ENCODE assay signal across 1 cellular context in the genomic region with DNA sequence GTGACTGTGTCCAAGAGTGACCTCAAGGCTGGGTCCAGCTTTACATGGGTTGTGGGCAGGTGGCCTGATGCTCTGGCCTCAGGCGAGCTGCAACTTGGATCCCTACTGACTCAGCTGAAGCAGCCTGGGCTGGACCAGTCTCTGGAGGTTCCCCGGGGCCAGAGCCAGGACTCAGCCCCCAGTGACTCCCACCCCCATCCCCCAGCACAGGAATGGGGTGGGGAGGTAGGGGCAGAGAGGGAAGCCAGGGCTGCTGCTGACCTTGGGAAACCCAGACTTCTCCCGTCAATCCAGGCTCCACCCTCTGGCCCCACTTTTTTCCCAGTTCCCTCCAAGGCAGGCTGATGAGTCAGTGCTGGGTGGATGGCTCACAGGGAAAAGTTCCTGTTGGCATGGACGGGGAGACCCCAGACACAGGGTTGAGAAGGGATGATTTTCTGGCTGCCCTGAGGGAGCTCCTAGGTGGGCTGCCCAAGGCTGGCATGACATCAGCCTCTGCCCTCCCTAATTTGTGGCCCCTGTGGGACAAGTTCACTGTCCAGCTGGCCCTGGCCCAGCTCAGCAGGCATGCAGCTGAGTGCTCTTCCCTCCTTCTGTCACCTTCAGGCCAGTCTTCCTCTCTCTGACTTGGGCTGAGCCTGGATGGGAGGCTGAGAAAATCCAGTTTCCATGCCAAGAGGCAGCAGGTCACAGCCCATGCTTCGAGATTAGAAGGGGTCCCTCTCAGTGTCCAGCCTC.
TF ChIP-seq lines count a peak whose summit lies in the region.

No MANE protein-coding gene starts in this region.

TF ChIP-seq in K562, 482 proteins besides CTCF, POLR2A, EP300 and RAD21 (continued from another document):
- no peak for TF ChIP-seq MLX (CRISPR knock-in tag; conservative IDR thresholded peaks at IDR 0.05)
- no peak for TF ChIP-seq CHD4 (IDR thresholded peaks at IDR 0.05; ENCODE audit: insufficient read depth, insufficient replicate concordance, low read depth, low read length, poor library complexity, severe bottlenecking)
- peak; percentile 74 for TF ChIP-seq FOSL1 (tag; conservative IDR thresholded peaks at IDR 0.05)
- TF ChIP-seq E2F1 (CRISPR knock-in tag; IDR thresholded peaks at IDR 0.05), result no peak
- TF ChIP-seq TCF3 (CRISPR knock-in tag; IDR thresholded peaks at IDR 0.05), result 0 out of 2 replicates have a peak, but pooled peaks have one; percentile 7
- no peak for TF ChIP-seq FOXJ2 (tag; IDR thresholded peaks at IDR 0.05)
- peak; percentile 41 for TF ChIP-seq SAP30 (IDR thresholded peaks at IDR 0.05; ENCODE audit: borderline replicate concordance, insufficient read depth, low read depth, low read length, poor library complexity, severe bottlenecking)
- TF ChIP-seq, protein P1, sequence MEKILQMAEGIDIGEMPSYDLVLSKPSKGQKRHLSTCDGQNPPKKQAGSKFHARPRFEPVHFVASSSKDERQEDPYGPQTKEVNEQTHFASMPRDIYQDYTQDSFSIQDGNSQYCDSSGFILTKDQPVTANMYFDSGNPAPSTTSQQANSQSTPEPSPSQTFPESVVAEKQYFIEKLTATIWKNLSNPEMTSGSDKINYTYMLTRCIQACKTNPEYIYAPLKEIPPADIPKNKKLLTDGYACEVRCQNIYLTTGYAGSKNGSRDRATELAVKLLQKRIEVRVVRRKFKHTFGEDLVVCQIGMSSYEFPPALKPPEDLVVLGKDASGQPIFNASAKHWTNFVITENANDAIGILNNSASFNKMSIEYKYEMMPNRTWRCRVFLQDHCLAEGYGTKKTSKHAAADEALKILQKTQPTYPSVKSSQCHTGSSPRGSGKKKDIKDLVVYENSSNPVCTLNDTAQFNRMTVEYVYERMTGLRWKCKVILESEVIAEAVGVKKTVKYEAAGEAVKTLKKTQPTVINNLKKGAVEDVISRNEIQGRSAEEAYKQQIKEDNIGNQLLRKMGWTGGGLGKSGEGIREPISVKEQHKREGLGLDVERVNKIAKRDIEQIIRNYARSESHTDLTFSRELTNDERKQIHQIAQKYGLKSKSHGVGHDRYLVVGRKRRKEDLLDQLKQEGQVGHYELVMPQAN (IDR thresholded peaks at IDR 0.05; ENCODE audit: borderline replicate concordance), result 0 out of 2 replicates have a peak, but pooled peaks have one; percentile 26
- peak; percentile 10 for TF ChIP-seq RBBP5 (IDR thresholded peaks at IDR 0.05; ENCODE audit: borderline replicate concordance, insufficient read depth, low read length, poor library complexity, severe bottlenecking)
- no peak for TF ChIP-seq COPS2 (conservative IDR thresholded peaks at IDR 0.05)
- TF ChIP-seq JUND (IDR thresholded peaks at IDR 0.05; ENCODE audit: borderline replicate concordance, low read depth, low read length), result peak; percentile 52; the same call in 1 of the 2 replicates
- peak; percentile 44; the same call in 1 of the 3 replicates for TF ChIP-seq JUND (tag; IDR thresholded peaks at IDR 0.05; ENCODE audit: borderline replicate concordance, low read depth, low read length)
- TF ChIP-seq, protein P2, sequence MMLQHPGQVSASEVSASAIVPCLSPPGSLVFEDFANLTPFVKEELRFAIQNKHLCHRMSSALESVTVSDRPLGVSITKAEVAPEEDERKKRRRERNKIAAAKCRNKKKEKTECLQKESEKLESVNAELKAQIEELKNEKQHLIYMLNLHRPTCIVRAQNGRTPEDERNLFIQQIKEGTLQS (IDR thresholded peaks at IDR 0.05), result peak; percentile 80
- TF ChIP-seq, protein P2 (CRISPR knock-in tag; conservative IDR thresholded peaks at IDR 0.05), result no peak
- no peak for TF ChIP-seq KHSRP (IDR thresholded peaks at IDR 0.05)
- TF ChIP-seq PHF21A (IDR thresholded peaks at IDR 0.05; ENCODE audit: borderline replicate concordance, low read depth), result no peak
- TF ChIP-seq TFAP4 (CRISPR knock-in tag; IDR thresholded peaks at IDR 0.05; ENCODE audit: borderline replicate concordance), result 0 out of 2 replicates have a peak, but pooled peaks have one; percentile 52
- TF ChIP-seq POLR2G (IDR thresholded peaks at IDR 0.05; ENCODE audit: low read depth, low read length), result 0 out of 2 replicates have a peak, but pooled peaks have one; percentile 31
- TF ChIP-seq, protein P3, sequence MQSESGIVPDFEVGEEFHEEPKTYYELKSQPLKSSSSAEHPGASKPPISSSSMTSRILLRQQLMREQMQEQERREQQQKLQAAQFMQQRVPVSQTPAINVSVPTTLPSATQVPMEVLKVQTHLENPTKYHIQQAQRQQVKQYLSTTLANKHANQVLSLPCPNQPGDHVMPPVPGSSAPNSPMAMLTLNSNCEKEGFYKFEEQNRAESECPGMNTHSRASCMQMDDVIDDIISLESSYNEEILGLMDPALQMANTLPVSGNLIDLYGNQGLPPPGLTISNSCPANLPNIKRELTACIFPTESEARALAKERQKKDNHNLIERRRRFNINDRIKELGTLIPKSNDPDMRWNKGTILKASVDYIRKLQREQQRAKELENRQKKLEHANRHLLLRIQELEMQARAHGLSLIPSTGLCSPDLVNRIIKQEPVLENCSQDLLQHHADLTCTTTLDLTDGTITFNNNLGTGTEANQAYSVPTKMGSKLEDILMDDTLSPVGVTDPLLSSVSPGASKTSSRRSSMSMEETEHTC (IDR thresholded peaks at IDR 0.05), result no peak
- TF ChIP-seq JUN (IDR thresholded peaks at IDR 0.05; ENCODE audit: borderline replicate concordance, low read depth, low read length), result peak; percentile 43; the same call in 1 of the 2 replicates
- no peak for TF ChIP-seq JUN (CRISPR knock-in tag; IDR thresholded peaks at IDR 0.05; ENCODE audit: borderline replicate concordance)
- TF ChIP-seq IRF2 (CRISPR knock-in tag; IDR thresholded peaks at IDR 0.05), result no peak
- TF ChIP-seq ARID1B (IDR thresholded peaks at IDR 0.05), result peak; percentile 19; the same call in 1 of the 2 replicates
- TF ChIP-seq TGIF2 (CRISPR knock-in tag; IDR thresholded peaks at IDR 0.05), result no peak
